1 cellular context compared by ENCODE assay signal in genomic region chr14:79091381-79091963, GRCh38.
TF ChIP-seq lines count a peak whose summit lies in the region.

No MANE protein-coding gene starts in this region.

TF ChIP-seq in GM23338, 12 proteins besides CTCF, POLR2A, EP300 and RAD21 (continued from another document):
- TF ChIP-seq POLR2AphosphoS5 (IDR thresholded peaks at IDR 0.05; ENCODE audit: low read depth) = no peak
- no peak for TF ChIP-seq ZNF462 (CRISPR knock-in tag; IDR thresholded peaks at IDR 0.05)
- TF ChIP-seq EZH2 (IDR thresholded peaks at IDR 0.05; ENCODE audit: low read depth, unreplicated experiment) = no peak
- TF ChIP-seq JUNB (IDR thresholded peaks at IDR 0.05; ENCODE audit: unreplicated experiment) = no peak
- TF ChIP-seq CREB1 (CRISPR knock-in tag; IDR thresholded peaks at IDR 0.05; ENCODE audit: low read depth) = no peak
- TF ChIP-seq ETS1 (IDR thresholded peaks at IDR 0.05) = no peak
- no peak for TF ChIP-seq STAT1 (IDR thresholded peaks at IDR 0.05; ENCODE audit: unreplicated experiment)
- no peak for TF ChIP-seq ZNF331 (CRISPR knock-in tag; IDR thresholded peaks at IDR 0.05; ENCODE audit: low read depth)
